In the genomic region with DNA sequence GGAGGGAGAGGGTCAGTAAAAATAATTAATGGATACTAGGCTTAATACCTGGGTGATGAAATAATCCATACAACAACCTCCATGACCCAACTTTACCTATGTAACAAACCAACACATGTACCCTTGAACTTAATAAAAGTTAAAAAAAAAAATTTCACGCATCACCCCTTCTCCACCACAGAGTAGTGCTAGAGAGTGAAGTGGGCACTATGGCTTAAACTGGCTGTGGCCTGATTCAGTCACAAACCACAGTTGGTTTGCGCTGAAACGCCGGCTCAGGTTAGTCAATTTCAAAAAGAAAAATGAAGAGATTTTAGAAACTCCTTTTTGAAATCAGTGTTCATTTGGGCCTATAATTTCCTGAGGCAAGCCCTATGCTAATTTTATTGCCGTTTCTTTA, we compare ENCODE assay signal across 24 cellular contexts.
DNase-seq lines count a peak whose midpoint lies in the region; ATAC-seq and TF ChIP-seq lines count a peak whose summit lies in the region.
"Had no signal": no experiment of that assay in that cellular context is flagged by ENCODE, and none has a peak within 500 bp of the region (broad histone marks: within the 10 kb centered on the region; RNA-seq: fewer than 3 reads in every experiment).

No MANE protein-coding gene starts in this region.

- H3K27me3 ChIP-seq in GM06990 (replicated peaks; ENCODE audit: control insufficient read depth, insufficient read depth, low read length) (no peaks in the 10 kb centered on the region; the same call in 1 of the 2 replicates), Loucy (ENCODE audit: insufficient read depth, low read length, poor library complexity, severe bottlenecking) (no peaks in the 10 kb centered on the region), kidney epithelial cell (ENCODE audit: control insufficient read depth, insufficient read depth, low read length) (no peaks in the 10 kb centered on the region)
- H3K27me3 ChIP-seq: transverse colon had no signal

- H3K4me1 Mint-ChIP-seq in WTC11: 0 out of 2 replicates have a peak, but pooled peaks cover 5% of the 10 kb centered on the region
- H3K4me1 Mint-ChIP-seq: activated T-helper 17 cell treated with anti-CD3 and anti-CD28 coated beads, Interleukin-2, amount 50 U/mL, for 72 hours; CD4-positive, alpha-beta memory T cell; central memory CD8-positive, alpha-beta T cell; memory B cell had no signal

- H3K4me1 ChIP-seq in Loucy (ENCODE audit: insufficient read depth, low read length, poor library complexity, severe bottlenecking): no peaks in the 10 kb centered on the region

- POLR2A ChIA-PET in WTC11 (lab: Charles Lee): no interaction called here

- no peaks in the 10 kb centered on the region for H3K9me3 Mint-ChIP-seq in WTC11

- no peaks in the 10 kb centered on the region for H3K36me3 Mint-ChIP-seq in WTC11
- H3K36me3 Mint-ChIP-seq: activated naive CD4-positive, alpha-beta T cell treated with anti-CD3 and anti-CD28 coated beads, Interleukin-2, amount 50 U/mL, for 72 hours; CD4-positive, alpha-beta memory T cell; memory B cell had no signal

- no peaks in the 10 kb centered on the region for H4K20me1 ChIP-seq in Loucy (ENCODE audit: insufficient read depth, low read length, poor library complexity, severe bottlenecking)

- peak; percentile 5 for TF ChIP-seq CTCF in GM06990 (IDR thresholded peaks at IDR 0.05; ENCODE audit: insufficient read depth, low read length, poor library complexity, severe bottlenecking)
- TF ChIP-seq CTCF in Loucy (conservative IDR thresholded peaks at IDR 0.05; ENCODE audit: low read length): peak; percentile 40
- TF ChIP-seq CTCF in WTC11 (IDR thresholded peaks at IDR 0.05): no peak
- TF ChIP-seq CTCF in kidney epithelial cell (IDR thresholded peaks at IDR 0.05; ENCODE audit: insufficient read depth, low read length, poor library complexity, severe bottlenecking): peak; percentile 2

- H3K4me3 ChIP-seq in GM06990 (replicated peaks; ENCODE audit: low read depth, low read length): no peak overlapping the region
- H3K4me3 ChIP-seq in Loucy (ENCODE audit: low read length, poor library complexity, severe bottlenecking): no peak overlapping the region
- no peak overlapping the region for H3K4me3 ChIP-seq in kidney epithelial cell (ENCODE audit: low read depth, low read length)
- H3K4me3 ChIP-seq: dorsolateral prefrontal cortex, SK-N-MC, transverse colon had no signal

- H3F3A ChIP-seq in Loucy (ENCODE audit: low read depth): no peaks in the 10 kb centered on the region

- H3K9me2 ChIP-seq in Loucy (replicated peaks; ENCODE audit: low read depth, low read length): no peaks in the 10 kb centered on the region

- ATAC-seq in WTC11: peak; percentile 79
- ATAC-seq: activated naive CD4-positive, alpha-beta T cell treated with anti-CD3 and anti-CD28 coated beads, Interleukin-2, amount 50 U/mL, for 72 hours; activated T-helper 17 cell treated with anti-CD3 and anti-CD28 coated beads, Interleukin-2, amount 50 U/mL, for 72 hours; left cardiac atrium had no signal

- H2AFZ ChIP-seq in Loucy (ENCODE audit: low read length): no peak overlapping the region

- H3K9ac ChIP-seq in Loucy (ENCODE audit: low read depth, low read length, poor library complexity, severe bottlenecking): no peak overlapping the region

- DNase-seq in GM06990 (ENCODE audit: extremely low read depth, insufficient read length) (no peak), WTC11 (ENCODE audit: low spot score) (no peak), kidney epithelial cell (ENCODE audit: low read depth) (no peak), NCI-H1436 (lab: John Stamatoyannopoulos, UW) (no peak), UCSD-AML1 (lab: John Stamatoyannopoulos, UW; ENCODE audit: unreplicated experiment) (no peak), amniotic stem cell (lab: John Stamatoyannopoulos, UW) (no peak)
- DNase-seq: activated CD4-positive, alpha-beta T cell treated with anti-CD3 and anti-CD28 coated beads, Interleukin-2, amount 50 U/mL, for 1 hour; activated CD8-positive, alpha-beta memory T cell treated with anti-CD3 and anti-CD28 coated beads, Interleukin-2, amount 50 U/mL, for 4 hours; aorta; CD4-positive, alpha-beta memory T cell; DMS 273 treated with DMSO at 0.1 percent for 48 hours; dorsolateral prefrontal cortex; left cardiac atrium; NCI-H1417; NCI-H2107; NCI-H510A treated with DMSO at 0.1 percent for 48 hours; T-helper 2 cell; transverse colon had no signal

- no peaks in the 10 kb centered on the region for H3K9me3 ChIP-seq in Loucy (ENCODE audit: insufficient read depth, low read depth, low read length)
- H3K9me3 ChIP-seq: transverse colon had no signal

- H3K36me3 ChIP-seq in GM06990 (ENCODE audit: control insufficient read depth, insufficient read depth, low read length) (no peaks in the 10 kb centered on the region), Loucy (ENCODE audit: insufficient read depth, low read length) (no peaks in the 10 kb centered on the region), kidney epithelial cell (ENCODE audit: control insufficient read depth, insufficient read depth, low read length) (no peaks in the 10 kb centered on the region)
- H3K36me3 ChIP-seq: transverse colon had no signal

- CTCF ChIA-PET in WTC11 (lab: Charles Lee): interaction anchor here (1.0 to 2.0 kb wide), 3 partner anchors 9 to 421 kb away, joined by 3 to 7 read pairs (median 5); no protein-coding TSS in a partner anchor

- H3K4me3 Mint-ChIP-seq in WTC11: no peak overlapping the region
- H3K4me3 Mint-ChIP-seq: activated T-helper 17 cell treated with anti-CD3 and anti-CD28 coated beads, Interleukin-2, amount 50 U/mL, for 72 hours; CD4-positive, alpha-beta memory T cell; central memory CD8-positive, alpha-beta T cell; memory B cell had no signal

- H3K27ac Mint-ChIP-seq in WTC11: no peak overlapping the region
- H3K27ac Mint-ChIP-seq: activated naive CD4-positive, alpha-beta T cell treated with anti-CD3 and anti-CD28 coated beads, Interleukin-2, amount 50 U/mL, for 72 hours; activated T-helper 17 cell treated with anti-CD3 and anti-CD28 coated beads, Interleukin-2, amount 50 U/mL, for 72 hours; CD4-positive, alpha-beta memory T cell; memory B cell had no signal

- no peaks in the 10 kb centered on the region for H3K27me3 Mint-ChIP-seq in WTC11 (ENCODE audit: low read depth)
- H3K27me3 Mint-ChIP-seq: activated T-helper 17 cell treated with anti-CD3 and anti-CD28 coated beads, Interleukin-2, amount 50 U/mL, for 72 hours; CD4-positive, alpha-beta memory T cell; central memory CD8-positive, alpha-beta T cell; memory B cell had no signal

- no peaks in the 10 kb centered on the region for H3K79me2 ChIP-seq in Loucy (ENCODE audit: insufficient read depth, low read length)

- H3K4me2 ChIP-seq in Loucy (ENCODE audit: low read depth, low read length, poor library complexity, severe bottlenecking): no peak overlapping the region

TF ChIP-seq in WTC11, 78 proteins besides CTCF, POLR2A, EP300 and RAD21:
- TF ChIP-seq ATF2 (CRISPR knock-in tag; IDR thresholded peaks at IDR 0.05; ENCODE audit: borderline replicate concordance, low read depth): no peak
- TF ChIP-seq SP1 (CRISPR knock-in tag; conservative IDR thresholded peaks at IDR 0.05): no peak
- no peak for TF ChIP-seq ZNF317 (CRISPR knock-in tag; IDR thresholded peaks at IDR 0.05; ENCODE audit: borderline replicate concordance, low read depth)
- TF ChIP-seq ELF4 (CRISPR knock-in tag; IDR thresholded peaks at IDR 0.05; ENCODE audit: low read depth): no peak
- no peak for TF ChIP-seq ZBTB21 (CRISPR knock-in tag; IDR thresholded peaks at IDR 0.05; ENCODE audit: borderline replicate concordance)
- TF ChIP-seq EMX1 (CRISPR knock-in tag; IDR thresholded peaks at IDR 0.05): no peak
- TF ChIP-seq ATF1 (CRISPR knock-in tag; IDR thresholded peaks at IDR 0.05): no peak
